1 cellular context compared by ENCODE assay signal in genomic region chr1:204376919-204377799, GRCh38.
A peak's percentile ranks its signal among the peaks of the same experiment; 100 is the strongest.
TF ChIP-seq lines count a peak whose summit lies in the region.

No MANE protein-coding gene starts in this region.

TF ChIP-seq in HepG2, 621 proteins besides CTCF, POLR2A, EP300 and RAD21 (continued from another document and continues in another):
- TF ChIP-seq ZNF609 (CRISPR knock-in tag; IDR thresholded peaks at IDR 0.05; ENCODE audit: borderline replicate concordance) (0 out of 2 replicates have a peak, but pooled peaks have one; percentile 25), MED13 (CRISPR knock-in tag; IDR thresholded peaks at IDR 0.05) (no peak), U2AF2 (IDR thresholded peaks at IDR 0.05; ENCODE audit: low read depth, low read length) (no peak), ZIK1 (CRISPR knock-in tag; IDR thresholded peaks at IDR 0.05; ENCODE audit: borderline replicate concordance, low read depth) (0 out of 2 replicates have a peak, but pooled peaks have one; percentile 15), ZNF605 (CRISPR knock-in tag; IDR thresholded peaks at IDR 0.05) (no peak), THYN1 (CRISPR knock-in tag; IDR thresholded peaks at IDR 0.05; ENCODE audit: borderline replicate concordance, low read depth) (no peak), GLMP (CRISPR knock-in tag; IDR thresholded peaks at IDR 0.05; ENCODE audit: borderline replicate concordance) (no peak), ZBTB8A (CRISPR knock-in tag; IDR thresholded peaks at IDR 0.05; ENCODE audit: borderline replicate concordance, low read depth) (no peak), ZSCAN31 (CRISPR knock-in tag; IDR thresholded peaks at IDR 0.05; ENCODE audit: low read depth) (0 out of 2 replicates have a peak, but pooled peaks have one; percentile 33), AFF4 (CRISPR knock-in tag; IDR thresholded peaks at IDR 0.05) (no peak), EEA1 (CRISPR knock-in tag; IDR thresholded peaks at IDR 0.05; ENCODE audit: borderline replicate concordance) (no peak), IKZF4 (CRISPR knock-in tag; IDR thresholded peaks at IDR 0.05; ENCODE audit: borderline replicate concordance, low read depth, not compliant biosample characterization) (peak; percentile 52), XBP1 (CRISPR knock-in tag; IDR thresholded peaks at IDR 0.05) (no peak), FOXO1 (CRISPR knock-in tag; IDR thresholded peaks at IDR 0.05) (no peak), ZSCAN22 (CRISPR knock-in tag; IDR thresholded peaks at IDR 0.05) (no peak), RARG (CRISPR knock-in tag; IDR thresholded peaks at IDR 0.05; ENCODE audit: low read depth) (0 out of 2 replicates have a peak, but pooled peaks have one; percentile 28), CHCHD3 (CRISPR knock-in tag; IDR thresholded peaks at IDR 0.05) (no peak), ZNF678 (CRISPR knock-in tag; IDR thresholded peaks at IDR 0.05) (no peak), ZNF121 (CRISPR knock-in tag; IDR thresholded peaks at IDR 0.05) (peak; percentile 71; the same call in 1 of the 2 replicates), ZNF616 (CRISPR knock-in tag; IDR thresholded peaks at IDR 0.05; ENCODE audit: low read depth) (0 out of 2 replicates have a peak, but pooled peaks have one; percentile 15), REPIN1 (CRISPR knock-in tag; IDR thresholded peaks at IDR 0.05; ENCODE audit: borderline replicate concordance, low read depth) (no peak), FOXA3 (CRISPR knock-in tag; IDR thresholded peaks at IDR 0.05) (peak; percentile 35; the same call in 1 of the 2 replicates), E2F1 (CRISPR knock-in tag; IDR thresholded peaks at IDR 0.05) (peak; percentile 76), ZNF749 (CRISPR knock-in tag; IDR thresholded peaks at IDR 0.05; ENCODE audit: borderline replicate concordance) (no peak), ZNF335 (CRISPR knock-in tag; IDR thresholded peaks at IDR 0.05) (0 out of 2 replicates have a peak, but pooled peaks have one; percentile 8), DNMT3B (CRISPR knock-in tag; conservative IDR thresholded peaks at IDR 0.05) (no peak; the same call in 1 of the 2 replicates), CAMTA2 (CRISPR knock-in tag; IDR thresholded peaks at IDR 0.05; ENCODE audit: borderline replicate concordance) (0 out of 2 replicates have a peak, but pooled peaks have one; percentile 10), TCF7 (IDR thresholded peaks at IDR 0.05; ENCODE audit: low read depth) (no peak), ELF1 (CRISPR knock-in tag; IDR thresholded peaks at IDR 0.05) (no peak), BRD4 (CRISPR knock-in tag; IDR thresholded peaks at IDR 0.05) (peak; percentile 42; the same call in 1 of the 2 replicates), RAD51 (IDR thresholded peaks at IDR 0.05; ENCODE audit: borderline replicate concordance) (no peak), KLF12 (CRISPR knock-in tag; IDR thresholded peaks at IDR 0.05; ENCODE audit: borderline replicate concordance) (no peak), ZNF652 (CRISPR knock-in tag; IDR thresholded peaks at IDR 0.05; ENCODE audit: borderline replicate concordance, low read depth) (no peak; the same call in 1 of the 2 replicates), ZNF883 (CRISPR knock-in tag; IDR thresholded peaks at IDR 0.05; ENCODE audit: not compliant biosample characterization) (peak; percentile 21), MYC (CRISPR knock-in tag; IDR thresholded peaks at IDR 0.05; ENCODE audit: borderline replicate concordance) (peak; percentile 19; the same call in 1 of the 2 replicates), ZSCAN12 (CRISPR knock-in tag; IDR thresholded peaks at IDR 0.05) (no peak), PHB2 (IDR thresholded peaks at IDR 0.05; ENCODE audit: partially characterized antibody) (no peak), DNMT1 (CRISPR knock-in tag; IDR thresholded peaks at IDR 0.05) (no peak), ZNF225 (CRISPR knock-in tag; IDR thresholded peaks at IDR 0.05) (no peak), ZNF34 (CRISPR knock-in tag; IDR thresholded peaks at IDR 0.05; ENCODE audit: borderline replicate concordance) (peak; percentile 24; the same call in 1 of the 2 replicates), CEBPG (CRISPR knock-in tag; IDR thresholded peaks at IDR 0.05) (no peak)
- TF ChIP-seq, protein P1, sequence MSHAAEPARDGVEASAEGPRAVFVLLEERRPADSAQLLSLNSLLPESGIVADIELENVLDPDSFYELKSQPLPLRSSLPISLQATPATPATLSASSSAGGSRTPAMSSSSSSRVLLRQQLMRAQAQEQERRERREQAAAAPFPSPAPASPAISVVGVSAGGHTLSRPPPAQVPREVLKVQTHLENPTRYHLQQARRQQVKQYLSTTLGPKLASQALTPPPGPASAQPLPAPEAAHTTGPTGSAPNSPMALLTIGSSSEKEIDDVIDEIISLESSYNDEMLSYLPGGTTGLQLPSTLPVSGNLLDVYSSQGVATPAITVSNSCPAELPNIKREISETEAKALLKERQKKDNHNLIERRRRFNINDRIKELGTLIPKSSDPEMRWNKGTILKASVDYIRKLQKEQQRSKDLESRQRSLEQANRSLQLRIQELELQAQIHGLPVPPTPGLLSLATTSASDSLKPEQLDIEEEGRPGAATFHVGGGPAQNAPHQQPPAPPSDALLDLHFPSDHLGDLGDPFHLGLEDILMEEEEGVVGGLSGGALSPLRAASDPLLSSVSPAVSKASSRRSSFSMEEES (CRISPR knock-in tag; IDR thresholded peaks at IDR 0.05): peak; percentile 60
- TF ChIP-seq, protein P2, sequence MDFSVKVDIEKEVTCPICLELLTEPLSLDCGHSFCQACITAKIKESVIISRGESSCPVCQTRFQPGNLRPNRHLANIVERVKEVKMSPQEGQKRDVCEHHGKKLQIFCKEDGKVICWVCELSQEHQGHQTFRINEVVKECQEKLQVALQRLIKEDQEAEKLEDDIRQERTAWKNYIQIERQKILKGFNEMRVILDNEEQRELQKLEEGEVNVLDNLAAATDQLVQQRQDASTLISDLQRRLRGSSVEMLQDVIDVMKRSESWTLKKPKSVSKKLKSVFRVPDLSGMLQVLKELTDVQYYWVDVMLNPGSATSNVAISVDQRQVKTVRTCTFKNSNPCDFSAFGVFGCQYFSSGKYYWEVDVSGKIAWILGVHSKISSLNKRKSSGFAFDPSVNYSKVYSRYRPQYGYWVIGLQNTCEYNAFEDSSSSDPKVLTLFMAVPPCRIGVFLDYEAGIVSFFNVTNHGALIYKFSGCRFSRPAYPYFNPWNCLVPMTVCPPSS (IDR thresholded peaks at IDR 0.05): no peak
- TF ChIP-seq, protein P3, sequence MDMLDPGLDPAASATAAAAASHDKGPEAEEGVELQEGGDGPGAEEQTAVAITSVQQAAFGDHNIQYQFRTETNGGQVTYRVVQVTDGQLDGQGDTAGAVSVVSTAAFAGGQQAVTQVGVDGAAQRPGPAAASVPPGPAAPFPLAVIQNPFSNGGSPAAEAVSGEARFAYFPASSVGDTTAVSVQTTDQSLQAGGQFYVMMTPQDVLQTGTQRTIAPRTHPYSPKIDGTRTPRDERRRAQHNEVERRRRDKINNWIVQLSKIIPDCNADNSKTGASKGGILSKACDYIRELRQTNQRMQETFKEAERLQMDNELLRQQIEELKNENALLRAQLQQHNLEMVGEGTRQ (IDR thresholded peaks at IDR 0.05; ENCODE audit: low read depth, low read length): no peak
- TF ChIP-seq, protein P3 (CRISPR knock-in tag; IDR thresholded peaks at IDR 0.05; ENCODE audit: borderline replicate concordance): peak; percentile 14; the same call in 1 of the 2 replicates
- TF ChIP-seq, protein P4, sequence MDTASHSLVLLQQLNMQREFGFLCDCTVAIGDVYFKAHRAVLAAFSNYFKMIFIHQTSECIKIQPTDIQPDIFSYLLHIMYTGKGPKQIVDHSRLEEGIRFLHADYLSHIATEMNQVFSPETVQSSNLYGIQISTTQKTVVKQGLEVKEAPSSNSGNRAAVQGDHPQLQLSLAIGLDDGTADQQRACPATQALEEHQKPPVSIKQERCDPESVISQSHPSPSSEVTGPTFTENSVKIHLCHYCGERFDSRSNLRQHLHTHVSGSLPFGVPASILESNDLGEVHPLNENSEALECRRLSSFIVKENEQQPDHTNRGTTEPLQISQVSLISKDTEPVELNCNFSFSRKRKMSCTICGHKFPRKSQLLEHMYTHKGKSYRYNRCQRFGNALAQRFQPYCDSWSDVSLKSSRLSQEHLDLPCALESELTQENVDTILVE (CRISPR knock-in tag; IDR thresholded peaks at IDR 0.05): no peak
- TF ChIP-seq, protein P5, sequence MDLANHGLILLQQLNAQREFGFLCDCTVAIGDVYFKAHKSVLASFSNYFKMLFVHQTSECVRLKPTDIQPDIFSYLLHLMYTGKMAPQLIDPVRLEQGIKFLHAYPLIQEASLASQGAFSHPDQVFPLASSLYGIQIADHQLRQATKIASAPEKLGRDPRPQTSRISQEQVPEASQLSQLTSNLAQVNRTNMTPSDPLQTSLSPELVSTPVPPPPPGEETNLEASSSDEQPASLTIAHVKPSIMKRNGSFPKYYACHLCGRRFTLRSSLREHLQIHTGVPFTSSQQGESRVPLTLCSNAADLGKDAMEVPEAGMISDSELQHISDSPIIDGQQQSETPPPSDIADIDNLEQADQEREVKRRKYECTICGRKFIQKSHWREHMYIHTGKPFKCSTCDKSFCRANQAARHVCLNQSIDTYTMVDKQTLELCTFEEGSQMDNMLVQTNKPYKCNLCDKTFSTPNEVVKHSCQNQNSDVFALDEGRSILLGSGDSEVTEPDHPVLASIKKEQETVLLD (CRISPR knock-in tag; IDR thresholded peaks at IDR 0.05; ENCODE audit: low read depth): no peak
